In genomic region chr11:17004486-17005148, GRCh38 we compare ENCODE assay signal across 22 cellular contexts. TPM values are rescaled to one million over a fixed set of nuclear protein-coding genes. Genes with fewer than 3 reads are reported as not detected.
DNase-seq lines count a peak whose midpoint lies in the region; ATAC-seq and TF ChIP-seq lines count a peak whose summit lies in the region.
"Had no signal": no experiment of that assay in that cellular context is flagged by ENCODE, and none has a peak within 500 bp of the region (broad histone marks: within the 10 kb centered on the region; RNA-seq: fewer than 3 reads in every experiment).

No MANE protein-coding gene starts in this region.

- H3K27me3 Mint-ChIP-seq in T-helper 2 cell treated with Interferon-gamma antibody and Interleukin-4, amounts not matched to agents 5 μg/mL and 100 μg/mL, for 36 hours (ENCODE audit: low read depth) = peaks cover 10% of the 10 kb centered on the region
- H3K27me3 Mint-ChIP-seq: CD4-positive, alpha-beta T cell had no signal

- TF ChIP-seq CTCF in C4-2B (conservative IDR thresholded peaks at IDR 0.05) (no peak), LNCaP clone FGC (IDR thresholded peaks at IDR 0.05; ENCODE audit: control insufficient read depth, extremely low read depth, insufficient read depth) (no peak), WERI-Rb-1 (IDR thresholded peaks at IDR 0.05; ENCODE audit: low read depth, low read length) (no peak), mucosa of descending colon (IDR thresholded peaks at IDR 0.05) (no peak)

- H3K36me3 ChIP-seq in WERI-Rb-1 = peaks cover 25% of the 10 kb centered on the region
- H3K36me3 ChIP-seq in mucosa of descending colon (ENCODE audit: low read depth) = no peaks in the 10 kb centered on the region
- H3K36me3 ChIP-seq: BLaER1, MG63 had no signal

- no peaks in the 10 kb centered on the region for H3K27me3 ChIP-seq in WERI-Rb-1 (ENCODE audit: insufficient read depth, low read depth, severe bottlenecking)
- H3K27me3 ChIP-seq: BLaER1, MG63 had no signal

- H3K27ac ChIP-seq in C4-2B (peak overlapping the region; percentile 51), WERI-Rb-1 (peak overlapping the region; percentile 93), substantia nigra (ENCODE audit: low read depth, low read length, poor library complexity, severe bottlenecking) (no peak overlapping the region)
- H3K27ac ChIP-seq: BLaER1, HL-60 had no signal

- no peaks in the 10 kb centered on the region for H3K4me1 Mint-ChIP-seq in T-helper 2 cell treated with Interferon-gamma antibody and Interleukin-4, amounts not matched to agents 5 μg/mL and 100 μg/mL, for 36 hours (ENCODE audit: low read depth)

- H3K9me3 ChIP-seq in WERI-Rb-1 (ENCODE audit: severe bottlenecking) (no peaks in the 10 kb centered on the region), mucosa of descending colon (no peaks in the 10 kb centered on the region)
- H3K9me3 ChIP-seq: MG63 had no signal

- no peaks in the 10 kb centered on the region for H3K9me3 Mint-ChIP-seq in T-helper 2 cell treated with Interferon-gamma antibody and Interleukin-4, amounts not matched to agents 5 μg/mL and 100 μg/mL, for 36 hours
- H3K9me3 Mint-ChIP-seq: CD4-positive, alpha-beta T cell had no signal

- peaks cover 12% of the 10 kb centered on the region for H3K4me1 ChIP-seq in mucosa of descending colon (ENCODE audit: low read depth)
- H3K4me1 ChIP-seq: BLaER1 had no signal

- no peak overlapping the region for H3K27ac Mint-ChIP-seq in T-helper 2 cell treated with Interferon-gamma antibody and Interleukin-4, amounts not matched to agents 5 μg/mL and 100 μg/mL, for 36 hours
- H3K27ac Mint-ChIP-seq: CD4-positive, alpha-beta T cell had no signal

- no peaks in the 10 kb centered on the region for H3K36me3 Mint-ChIP-seq in T-helper 2 cell treated with Interferon-gamma antibody and Interleukin-4, amounts not matched to agents 5 μg/mL and 100 μg/mL, for 36 hours (ENCODE audit: low read depth)

- H3K4me3 Mint-ChIP-seq in T-helper 2 cell treated with Interferon-gamma antibody and Interleukin-4, amounts not matched to agents 5 μg/mL and 100 μg/mL, for 36 hours = no peak overlapping the region
- H3K4me3 Mint-ChIP-seq: CD4-positive, alpha-beta T cell had no signal

- intact Hi-C loops in mucosa of descending colon (cut with DNase I, micrococcal nuclease) = no loop called here

- peak; percentile 41 for ATAC-seq in mucosa of descending colon

- peak; percentile 68 for DNase-seq in LNCaP clone FGC (ENCODE audit: low read depth)
- no peak for DNase-seq in WERI-Rb-1
- DNase-seq in mucosa of descending colon = no peak
- no peak for DNase-seq in SW480 (ENCODE audit: low spot score)
- DNase-seq in substantia nigra (lab: John Stamatoyannopoulos, UW) = no peak
- no peak for DNase-seq in T-helper 2 cell treated with Interferon-gamma antibody and Interleukin-4, amounts not matched to agents 5 μg/mL and 100 μg/mL, for 36 hours (ENCODE audit: low spot score)
- DNase-seq: CD4-positive, alpha-beta T cell; DMS79; GF-D8; HCEC 1CT; Kasumi-1; MG63; NCI-H2029; NCI-H446 treated with DMSO at 0.1 percent for 48 hours; NCI-H526; NCI-H82; NK-92 treated with Interleukin-12 subunit alpha and Interleukin-12 subunit beta, amount 100 ng/mL, for 24 hours; RPMI8226; SHP77 had no signal

- no peak overlapping the region for H3K4me3 ChIP-seq in LNCaP clone FGC (ENCODE audit: low read depth, low read length)
- H3K4me3 ChIP-seq in WERI-Rb-1 (ENCODE audit: low read depth, low read length) = no peak overlapping the region
- H3K4me3 ChIP-seq in mucosa of descending colon = no peak overlapping the region
- H3K4me3 ChIP-seq: BLaER1, MG63 had no signal

RNA-seq across cellular contexts. Expression of gene PLEKHA7, which starts 9.6 kb away (rescaled TPM):
- 100 to 1,000 TPM in 1 of 3 donors, 10 to 100 TPM in 2; 67.0 to 120 (median 99.6) TPM for total RNA-seq in mucosa of descending colon
